9 cellular contexts compared by ENCODE assay signal in genomic region chr4:924107-925096, GRCh38. TPM values are rescaled to one million over a fixed set of nuclear protein-coding genes. Genes with fewer than 3 reads are reported as not detected.
DNase-seq lines count a peak whose midpoint lies in the region; ATAC-seq, FAIRE-seq and TF ChIP-seq lines count a peak whose summit lies in the region.
"Had no signal": no experiment of that assay in that cellular context is flagged by ENCODE, and none has a peak within 500 bp of the region (broad histone marks: within the 10 kb centered on the region; RNA-seq: fewer than 3 reads in every experiment).

No MANE protein-coding gene starts in this region.

- peak overlapping the region in 1 of 3 donors; percentile 12 for H3K4me3 Mint-ChIP-seq in T-cell
- peak overlapping the region; percentile 74 for H3K4me3 Mint-ChIP-seq in glutamatergic neuron (ENCODE audit: unreplicated experiment)

- peaks cover 0 to 51% (median 30%) of the 10 kb centered on the region in 11 experiments; a peak in 21 of 22 replicates for H3K36me3 ChIP-seq in BLaER1 treated with 17β-estradiol and CSF1 and Interleukin-3, amounts not matched to agents 10 nM and 100 nM

- H3K9me3 Mint-ChIP-seq in T-cell (no peaks in the 10 kb centered on the region), glutamatergic neuron (ENCODE audit: unreplicated experiment) (peaks cover 8% of the 10 kb centered on the region)

- POLR2A ChIA-PET in T-cell (lab: Charles Lee): interaction anchor here in 1 of 2 donors (0.6 kb wide), 1 partner anchor 502 kb away, joined by 4 read pairs; no protein-coding TSS in a partner anchor

- peak overlapping the region; percentile 57 to 78 (median 73) for H3K4me2 ChIP-seq in BLaER1 treated with 17β-estradiol and CSF1 and Interleukin-3, amounts not matched to agents 10 nM and 100 nM

- CTCF ChIA-PET in T-cell (lab: Charles Lee): interaction anchor here (0.6 to 0.8 kb wide), 3 partner anchors 11 to 92 kb away, joined by 4 to 5 read pairs (median 4); no protein-coding TSS in a partner anchor

- no peak for FAIRE-seq in HTR-8/SVneo (lab: Jason Lieb, UNC)

- peaks cover 60 to 89% (median 83%) of the 10 kb centered on the region in 11 experiments for H4K20me1 ChIP-seq in BLaER1 treated with 17β-estradiol and CSF1 and Interleukin-3, amounts not matched to agents 10 nM and 100 nM

- H3K36me3 Mint-ChIP-seq in T-cell (peaks cover 23% of the 10 kb centered on the region), glutamatergic neuron (ENCODE audit: unreplicated experiment) (peaks cover 3% of the 10 kb centered on the region)

- H3K27me3 ChIP-seq in BLaER1 treated with 17β-estradiol and CSF1 and Interleukin-3, amounts not matched to agents 10 nM and 100 nM: no peaks in the 10 kb centered on the region
- H3K27me3 ChIP-seq: neutrophil had no signal

- H3K27ac Mint-ChIP-seq in T-cell (peak overlapping the region in 1 of 2 donors; percentile 6), glutamatergic neuron (ENCODE audit: unreplicated experiment) (peak overlapping the region; percentile 75)

- peaks cover 67 to 83% (median 73%) of the 10 kb centered on the region in 10 experiments for H3K4me1 ChIP-seq in BLaER1 treated with 17β-estradiol and CSF1 and Interleukin-3, amounts not matched to agents 10 nM and 100 nM

- DNase-seq in GM20000 (ENCODE audit: low spot score) (peak; percentile 75), T-cell (peak in 19 of 34 experiments; percentile 8 to 60 (median 29)), glutamatergic neuron (peak; percentile 71), NCI-H524 (lab: John Stamatoyannopoulos, UW) (no peak), NCI-H748 treated with DMSO at 0.1 percent for 48 hours (lab: John Stamatoyannopoulos, UW) (no peak), HTR-8/SVneo (ENCODE audit: insufficient read length, low spot score) (no peak)
- DNase-seq in stimulated activated CD4-positive, alpha-beta T cell treated with anti-CD3 and anti-CD28 coated beads, Interleukin-4, amount 100 ng/mL, for 4 hours: no peak

- H3K4me1 Mint-ChIP-seq in T-cell: peaks cover 63 to 78% (median 73%) of the 10 kb centered on the region in 3 donors
- peaks cover 23% of the 10 kb centered on the region for H3K4me1 Mint-ChIP-seq in glutamatergic neuron (ENCODE audit: low read depth, unreplicated experiment)

- H3K4me3 ChIP-seq in BLaER1 treated with 17β-estradiol and CSF1 and Interleukin-3, amounts not matched to agents 10 nM and 100 nM: 0 out of 20 replicates have a peak overlapping the region, but pooled peaks of 1 of the 10 experiments have one; percentile 17

- peak overlapping the region in 2 of 11 experiments; percentile 22 to 44; a peak in 5 of 22 replicates for H3K9ac ChIP-seq in BLaER1 treated with 17β-estradiol and CSF1 and Interleukin-3, amounts not matched to agents 10 nM and 100 nM

- H3K9me3 ChIP-seq in BLaER1 treated with 17β-estradiol and CSF1 and Interleukin-3, amounts not matched to agents 10 nM and 100 nM (replicated peaks in 1 of 11): peaks cover 0 to 30% (median 28%) of the 10 kb centered on the region in 11 experiments; a peak in 18 of 22 replicates
- H3K9me3 ChIP-seq: neutrophil had no signal

- no peaks in the 10 kb centered on the region for H3K27me3 Mint-ChIP-seq in T-cell
- peaks cover 4% of the 10 kb centered on the region for H3K27me3 Mint-ChIP-seq in glutamatergic neuron (ENCODE audit: unreplicated experiment)

- TF ChIP-seq CTCF in GM20000 (IDR thresholded peaks at IDR 0.05; ENCODE audit: extremely low read depth, missing control alignments) (no peak), glutamatergic neuron (IDR thresholded peaks at IDR 0.05; ENCODE audit: partially characterized antibody, unreplicated experiment) (no peak)

- peak overlapping the region in 9 of 11 experiments; percentile 31 to 68 (median 53); a peak in 17 of 22 replicates for H3K27ac ChIP-seq in BLaER1 treated with 17β-estradiol and CSF1 and Interleukin-3, amounts not matched to agents 10 nM and 100 nM

- peak in 3 of 4 experiments; percentile 27 to 79 (median 31) for ATAC-seq in T-cell (replicated peaks in 1 of 4)

RNA-seq across cellular contexts. Expression of gene GAK, which starts 7.7 kb away (rescaled TPM):
- 100 to 1,000 TPM; 182 to 225 (median 218) TPM for total RNA-seq in T-cell
- total RNA-seq in glutamatergic neuron (ENCODE audit: unreplicated experiment): 123 TPM

RNA-seq across cellular contexts. Expression of gene TMEM175, which starts 7.9 kb away (rescaled TPM):
- total RNA-seq in T-cell (10 to 100 TPM; 44.3 to 60.9 (median 53.0) TPM), glutamatergic neuron (ENCODE audit: unreplicated experiment) (62.7 TPM)

RNA-seq across cellular contexts. Expression of gene DGKQ, which starts 49.0 kb away (rescaled TPM):
- total RNA-seq in T-cell (10 to 100 TPM; 22.6 to 46.4 (median 36.9) TPM), glutamatergic neuron (ENCODE audit: unreplicated experiment) (26.2 TPM)

Comparison
In these comparisons a context has a peak if more than half of its experiments do, and no peak if none do; other contexts are left out.
1. DNase-seq: peak in GM20000 (single experiment), T-cell (19 of 34) and glutamatergic neuron (single experiment); none in NCI-H524 (0 of 2), NCI-H748 treated with DMSO at 0.1 percent for 48 hours (single experiment), stimulated activated CD4-positive, alpha-beta T cell treated with anti-CD3 and anti-CD28 coated beads, Interleukin-4, amount 100 ng/mL, for 4 hours (0 of 2) and HTR-8/SVneo (single experiment).